ENCODE assay signal across 16 cellular contexts in the genomic region with DNA sequence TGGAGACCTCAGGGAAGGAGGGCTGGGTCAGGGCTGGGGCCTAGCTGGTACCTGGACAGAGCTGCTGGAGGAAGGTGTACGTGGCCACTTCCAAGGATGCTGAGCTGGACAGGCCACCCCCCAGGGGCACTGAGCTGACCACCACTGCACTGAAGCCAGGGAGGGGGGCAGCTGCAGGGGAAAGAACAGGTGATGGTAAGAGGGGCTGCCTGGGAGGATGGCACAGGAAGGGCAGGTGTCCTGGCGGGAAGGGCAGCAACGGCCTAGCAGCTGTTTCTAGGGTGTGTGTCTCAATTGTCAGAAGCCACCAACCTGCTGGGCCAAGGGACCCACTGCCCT. TPM values are rescaled to one million over a fixed set of nuclear protein-coding genes. Genes with fewer than 3 reads are reported as not detected.
DNase-seq lines count a peak whose midpoint lies in the region; ATAC-seq and TF ChIP-seq lines count a peak whose summit lies in the region.
"Had no signal": no experiment of that assay in that cellular context is flagged by ENCODE, and none has a peak within 500 bp of the region (broad histone marks: within the 10 kb centered on the region; RNA-seq: fewer than 3 reads in every experiment).

No MANE protein-coding gene starts in this region.

- WGBS in endodermal cell (ENCODE audit: insufficient coverage in 1 of 2, insufficient read length in 1 of 2), 2 experiments, result 90 to 92% methylated on average over 2 to 3 of the region's 3 CpGs

- no peaks in the 10 kb centered on the region for H3K27me3 Mint-ChIP-seq in activated T-cell treated with anti-CD3 and anti-CD28 coated beads, Interleukin-2, amount 50 U/mL, for 72 hours (ENCODE audit: low read depth)
- no peaks in the 10 kb centered on the region for H3K27me3 Mint-ChIP-seq in endodermal cell (ENCODE audit: insufficient read depth)

- no peak overlapping the region for H3K27ac Mint-ChIP-seq in activated T-cell treated with anti-CD3 and anti-CD28 coated beads, Interleukin-2, amount 50 U/mL, for 72 hours
- H3K27ac Mint-ChIP-seq in endodermal cell, result no peak overlapping the region

- H3K9me3 ChIP-seq in skeletal muscle satellite cell (replicated peaks; ENCODE audit: low read length) (no peaks in the 10 kb centered on the region), endodermal cell (ENCODE audit: control insufficient read depth, low read length) (no peaks in the 10 kb centered on the region)
- H3K9me3 ChIP-seq: psoas muscle, uterus had no signal

- H3K27me3 ChIP-seq in KMS-11 (ENCODE audit: insufficient read depth, low read depth) (no peaks in the 10 kb centered on the region; the same call in 1 of the 2 replicates), skeletal muscle satellite cell (ENCODE audit: control insufficient read depth, insufficient read depth, low read length) (no peaks in the 10 kb centered on the region), endodermal cell (ENCODE audit: control insufficient read depth, insufficient read depth, low read length, poor library complexity, severe bottlenecking) (no peaks in the 10 kb centered on the region)
- H3K27me3 ChIP-seq: uterus had no signal

- H3K36me3 Mint-ChIP-seq in activated T-cell treated with anti-CD3 and anti-CD28 coated beads, Interleukin-2, amount 50 U/mL, for 72 hours (ENCODE audit: insufficient read depth in 2 of 2), result peaks cover 0 to 1% of the 10 kb centered on the region in 2 donors
- no peaks in the 10 kb centered on the region for H3K36me3 Mint-ChIP-seq in endodermal cell (ENCODE audit: low read depth)

- ATAC-seq in activated T-cell treated with anti-CD3 and anti-CD28 coated beads, Interleukin-2, amount 50 U/mL, for 72 hours (replicated peaks in 1 of 2), result no peak

- H3K27ac ChIP-seq in KMS-11 (no peak overlapping the region), coronary artery (no peak overlapping the region), endodermal cell (ENCODE audit: low read depth, low read length) (no peak overlapping the region)
- H3K27ac ChIP-seq: psoas muscle had no signal

- peak overlapping the region; percentile 83 to 93 for H3K4me3 Mint-ChIP-seq in activated T-cell treated with anti-CD3 and anti-CD28 coated beads, Interleukin-2, amount 50 U/mL, for 72 hours
- H3K4me3 Mint-ChIP-seq in endodermal cell, result no peak overlapping the region

- H3K79me2 ChIP-seq in KMS-11 (ENCODE audit: insufficient read depth, low read depth), result no peaks in the 10 kb centered on the region

- H3K9ac ChIP-seq in KMS-11 (no peak overlapping the region), skeletal muscle satellite cell (ENCODE audit: low read depth, low read length) (no peak overlapping the region), endodermal cell (ENCODE audit: extremely low read depth, low read length, poor library complexity, severe bottlenecking) (no peak overlapping the region)

- no peak overlapping the region for H3K4me3 ChIP-seq in KMS-11 (IDR thresholded peaks at IDR 0.05; ENCODE audit: insufficient read depth, low read depth, low read length)
- H3K4me3 ChIP-seq in coronary artery, result peak overlapping the region; percentile 80
- H3K4me3 ChIP-seq in skeletal muscle satellite cell (ENCODE audit: low read length), result no peak overlapping the region
- H3K4me3 ChIP-seq in endodermal cell (ENCODE audit: low read length), result no peak overlapping the region

- H3K4me1 ChIP-seq in KMS-11 (ENCODE audit: low read depth, poor library complexity, severe bottlenecking) (peaks cover 17% of the 10 kb centered on the region), skeletal muscle satellite cell (ENCODE audit: control insufficient read depth, insufficient read depth, low read length) (peaks cover 15% of the 10 kb centered on the region), endodermal cell (ENCODE audit: control insufficient read depth, insufficient read depth, low read length) (peaks cover 5% of the 10 kb centered on the region)

- no peaks in the 10 kb centered on the region for H3K9me3 Mint-ChIP-seq in activated T-cell treated with anti-CD3 and anti-CD28 coated beads, Interleukin-2, amount 50 U/mL, for 72 hours
- no peaks in the 10 kb centered on the region for H3K9me3 Mint-ChIP-seq in endodermal cell

- no peaks in the 10 kb centered on the region for H4K20me1 ChIP-seq in KMS-11 (ENCODE audit: insufficient read depth)

- H3K36me3 ChIP-seq in KMS-11 (ENCODE audit: insufficient read depth), result no peaks in the 10 kb centered on the region
- H3K36me3 ChIP-seq in skeletal muscle satellite cell (ENCODE audit: insufficient read depth, low read length), result no peaks in the 10 kb centered on the region
- no peaks in the 10 kb centered on the region for H3K36me3 ChIP-seq in endodermal cell (ENCODE audit: control insufficient read depth, insufficient read depth, low read length)
- H3K36me3 ChIP-seq: uterus had no signal

- TF ChIP-seq CTCF in KMS-11 (conservative IDR thresholded peaks at IDR 0.05; ENCODE audit: low read depth, low read length) (no peak), coronary artery (IDR thresholded peaks at IDR 0.05) (no peak), endodermal cell (conservative IDR thresholded peaks at IDR 0.05) (no peak)

- DNase-seq in activated T-cell treated with anti-CD3 and anti-CD28 coated beads, Interleukin-2, amount 50 U/mL, for 72 hours, result no peak
- no peak for DNase-seq in activated T-cell treated with anti-CD3 and anti-CD28 coated beads, Interleukin-2, amount 50 U/mL, for 1 hour
- no peak for DNase-seq in coronary artery (ENCODE audit: low spot score)
- DNase-seq in dermis blood vessel endothelial cell, result no peak
- no peak for DNase-seq in endodermal cell
- DNase-seq in NCI-H2107 (lab: John Stamatoyannopoulos, UW), result no peak
- DNase-seq: activated CD4-positive, CD25-positive, alpha-beta regulatory T cell treated with anti-CD3 and anti-CD28 coated beads, Interleukin-2, amount 50 U/mL, for 72 hours; amygdala; foreskin fibroblast; HCEC 1CT; SIG-M5; T-helper 9 cell; uterus had no signal

- H3K4me1 Mint-ChIP-seq in activated T-cell treated with anti-CD3 and anti-CD28 coated beads, Interleukin-2, amount 50 U/mL, for 72 hours (ENCODE audit: low read depth), result peaks cover 19% of the 10 kb centered on the region
- peaks cover 7% of the 10 kb centered on the region for H3K4me1 Mint-ChIP-seq in endodermal cell

- H2AFZ ChIP-seq in KMS-11 (ENCODE audit: low read depth), result no peak overlapping the region

- H3K4me2 ChIP-seq in KMS-11 (peak overlapping the region; percentile 98; the same call in 1 of the 2 replicates), skeletal muscle satellite cell (ENCODE audit: low read length) (peak overlapping the region; percentile 92)

RNA-seq across cellular contexts. Expression of gene GALK1, which starts 1.8 kb away (rescaled TPM):
- 10 to 100 TPM; 41.9 to 51.2 TPM for total RNA-seq in activated T-cell treated with anti-CD3 and anti-CD28 coated beads, Interleukin-2, amount 50 U/mL, for 72 hours
- total RNA-seq in skeletal muscle satellite cell (2012; rRNA removed), result 41.8 and 53.3 TPM in 2 replicates
- total RNA-seq in dermis blood vessel endothelial cell (66.0 and 66.5 TPM in 2 replicates), endodermal cell (10 to 100 TPM; 26.7 to 33.2 TPM)
- 25.1 TPM for polyA plus RNA-seq in endodermal cell (2013, experiment 1 of 2)
- polyA plus RNA-seq in endodermal cell (2013, experiment 2 of 2), result 22.8 TPM

RNA-seq across cellular contexts. Expression of gene UNK, which starts 21.4 kb away (rescaled TPM):
- total RNA-seq in activated T-cell treated with anti-CD3 and anti-CD28 coated beads, Interleukin-2, amount 50 U/mL, for 72 hours, result 10 to 100 TPM; 20.7 to 22.6 TPM
- total RNA-seq in skeletal muscle satellite cell (2012; rRNA removed), result 10.9 and 12.9 TPM in 2 replicates
- total RNA-seq in dermis blood vessel endothelial cell, result 10.9 and 12.4 TPM in 2 replicates
- total RNA-seq in endodermal cell, result 10 to 100 TPM; 38.0 to 39.0 TPM
- polyA plus RNA-seq in endodermal cell (2013, experiment 1 of 2), result 40.1 TPM
- 37.5 TPM for polyA plus RNA-seq in endodermal cell (2013, experiment 2 of 2)

RNA-seq across cellular contexts. Expression of gene ITGB4, which starts 42.0 kb away (rescaled TPM):
- total RNA-seq in activated T-cell treated with anti-CD3 and anti-CD28 coated beads, Interleukin-2, amount 50 U/mL, for 72 hours, result 1 to 10 TPM; 2.7 to 3.5 TPM
- total RNA-seq in skeletal muscle satellite cell (2012; rRNA removed), result not detected in 2 replicates
- total RNA-seq in dermis blood vessel endothelial cell, result 34.4 and 125 TPM in 2 replicates
- total RNA-seq in endodermal cell, result 1 to 10 TPM; 3.4 to 5.1 TPM
- polyA plus RNA-seq in endodermal cell (2013, experiment 1 of 2), result 0.39 TPM
- polyA plus RNA-seq in endodermal cell (2013, experiment 2 of 2), result 0.87 TPM
